ENCODE assay signal across 12 cellular contexts in the genomic region with DNA sequence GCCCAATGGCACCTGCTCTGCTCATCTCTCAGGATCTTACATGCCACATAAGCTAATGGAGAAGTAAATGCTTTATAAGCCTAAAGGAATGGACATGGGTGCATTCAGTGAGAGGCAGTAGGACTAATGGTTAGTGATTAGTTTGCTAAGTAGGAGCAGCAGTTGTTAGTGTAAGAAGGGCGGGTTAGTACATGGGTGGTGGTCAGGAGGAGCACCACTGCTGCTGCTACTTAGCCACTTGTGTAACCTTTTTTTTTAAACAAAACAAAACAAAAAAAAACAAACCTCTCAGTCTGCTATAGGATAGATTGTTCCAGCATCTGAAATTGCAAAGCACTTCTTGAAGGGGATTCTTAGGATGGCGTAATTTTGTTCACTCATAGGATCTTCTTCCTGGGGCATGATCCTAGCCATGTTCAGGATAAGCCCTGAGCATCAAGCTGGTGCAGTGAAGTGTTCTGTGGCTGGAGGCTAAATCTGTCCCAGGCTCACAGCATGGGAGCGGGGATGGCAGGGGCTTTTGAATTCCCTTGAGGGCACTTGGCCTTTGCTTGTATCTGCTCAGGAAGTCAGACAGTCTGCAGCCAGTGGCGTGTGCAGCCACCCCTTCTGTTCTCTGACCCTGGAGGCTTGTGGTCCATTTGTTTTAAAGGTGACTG.
A peak's percentile ranks its signal among the peaks of the same experiment; 100 is the strongest.
DNase-seq lines count a peak whose midpoint lies in the region; ATAC-seq and TF ChIP-seq lines count a peak whose summit lies in the region.
"Had no signal": no experiment of that assay in that cellular context is flagged by ENCODE, and none has a peak within 500 bp of the region (broad histone marks: within the 10 kb centered on the region; RNA-seq: fewer than 3 reads in every experiment).

No MANE protein-coding gene starts in this region.

- no peaks in the 10 kb centered on the region for H3K27me3 ChIP-seq in BLaER1
- H3K27me3 ChIP-seq in psoas muscle (ENCODE audit: insufficient read depth in 3 of 3, low read length in 2 of 3), result no peaks in the 10 kb centered on the region
- H3K27me3 ChIP-seq in lower lobe of right lung (ENCODE audit: low read depth), result no peaks in the 10 kb centered on the region
- H3K27me3 ChIP-seq: hepatocyte had no signal

- H3K9me3 ChIP-seq in BLaER1 (peaks cover 9% of the 10 kb centered on the region; the same call in 1 of the 2 replicates), SK-N-MC (ENCODE audit: low read depth, low read length) (no peaks in the 10 kb centered on the region), psoas muscle (no peaks in the 10 kb centered on the region), lower lobe of right lung (no peaks in the 10 kb centered on the region)

- ATAC-seq in GM18873 (IDR thresholded peaks at IDR 0.05; ENCODE audit: low FRiP score, unreplicated experiment), result peak; percentile 65
- peak; percentile 47 for ATAC-seq in HG03095 (IDR thresholded peaks at IDR 0.05; ENCODE audit: unreplicated experiment)
- no peak for ATAC-seq in psoas muscle
- no peak for ATAC-seq in lower lobe of right lung
- ATAC-seq: activated CD4-positive, CD25-positive, alpha-beta regulatory T cell treated with anti-CD3 and anti-CD28 coated beads, Interleukin-2, amount 50 U/mL, for 24 hours had no signal

- H3K4me3 ChIP-seq in BLaER1 (peak overlapping the region; percentile 28), SK-N-MC (peak overlapping the region; percentile 20; the same call in 1 of the 2 replicates), psoas muscle (no peak overlapping the region), lower lobe of right lung (no peak overlapping the region)
- H3K4me3 ChIP-seq: hepatocyte had no signal

- H3K4me2 ChIP-seq in BLaER1, result peak overlapping the region; percentile 95
- H3K4me2 ChIP-seq: hepatocyte had no signal

- H3K36me3 ChIP-seq in BLaER1 (no peaks in the 10 kb centered on the region; the same call in 1 of the 2 replicates), SK-N-MC (ENCODE audit: insufficient read depth, low read length) (no peaks in the 10 kb centered on the region), psoas muscle (ENCODE audit: insufficient read depth in 1 of 2, low read depth in 1 of 2) (no peaks in the 10 kb centered on the region), lower lobe of right lung (no peaks in the 10 kb centered on the region)

- CTCF ChIA-PET in activated naive CD4-positive, alpha-beta T cell treated with anti-CD3 and anti-CD28 coated beads for 36 hours (lab: Charles Lee), result no interaction called here

- peak overlapping the region; percentile 67 for H3K27ac ChIP-seq in BLaER1
- no peak overlapping the region for H3K27ac ChIP-seq in SK-N-MC
- no peak overlapping the region for H3K27ac ChIP-seq in psoas muscle
- no peak overlapping the region for H3K27ac ChIP-seq in lower lobe of right lung
- H3K27ac ChIP-seq: hepatocyte had no signal

- H3K27ac Mint-ChIP-seq in activated naive CD4-positive, alpha-beta T cell treated with anti-CD3 and anti-CD28 coated beads for 36 hours, result no peak overlapping the region
- H3K27ac Mint-ChIP-seq: HFFc6 had no signal

- H3K9ac ChIP-seq in BLaER1, result 0 out of 2 replicates have a peak overlapping the region, but pooled peaks have one; percentile 40
- H3K9ac ChIP-seq in SK-N-MC (ENCODE audit: insufficient read length), result no peak overlapping the region

- no peaks in the 10 kb centered on the region for H3K27me3 Mint-ChIP-seq in activated naive CD4-positive, alpha-beta T cell treated with anti-CD3 and anti-CD28 coated beads for 36 hours (ENCODE audit: low read depth)

- DNase-seq in SK-N-MC (ENCODE audit: low read depth, low spot score) (no peak), psoas muscle (no peak), 8988T (no peak), lower lobe of right lung (no peak)
- DNase-seq in activated naive CD4-positive, alpha-beta T cell treated with anti-CD3 and anti-CD28 coated beads for 36 hours, result no peak
- DNase-seq: HFFc6, right cardiac atrium had no signal

- H3K4me3 Mint-ChIP-seq in activated naive CD4-positive, alpha-beta T cell treated with anti-CD3 and anti-CD28 coated beads for 36 hours, result no peak overlapping the region
- H3K4me3 Mint-ChIP-seq: HFFc6 had no signal

- H3K4me1 ChIP-seq in BLaER1, result peaks cover 94% of the 10 kb centered on the region
- H3K4me1 ChIP-seq in psoas muscle, result no peaks in the 10 kb centered on the region
- H3K4me1 ChIP-seq in lower lobe of right lung, result peaks cover 85% of the 10 kb centered on the region

- H4K20me1 ChIP-seq in BLaER1, result peaks cover 93% of the 10 kb centered on the region

- intact Hi-C loops in activated naive CD4-positive, alpha-beta T cell treated with anti-CD3 and anti-CD28 coated beads for 36 hours (cut with micrococcal nuclease), result no loop called here
- intact Hi-C loops in psoas muscle (cut with DNase I), result no loop called here
- intact Hi-C loops in lower lobe of right lung (cut with DNase I), result no loop called here

- peaks cover 48% of the 10 kb centered on the region for H3K4me1 Mint-ChIP-seq in activated naive CD4-positive, alpha-beta T cell treated with anti-CD3 and anti-CD28 coated beads for 36 hours (ENCODE audit: low read depth)

- TF ChIP-seq CTCF in psoas muscle (IDR thresholded peaks at IDR 0.05), result no peak
- no peak for TF ChIP-seq CTCF in lower lobe of right lung (IDR thresholded peaks at IDR 0.05)

- WGBS in psoas muscle, 3 donors, result 80 to 83% (median 81%) methylated on average over 4 of the region's 4 CpGs

- no peaks in the 10 kb centered on the region for H3K36me3 Mint-ChIP-seq in activated naive CD4-positive, alpha-beta T cell treated with anti-CD3 and anti-CD28 coated beads for 36 hours (ENCODE audit: low read depth)

- no peaks in the 10 kb centered on the region for H3K9me3 Mint-ChIP-seq in activated naive CD4-positive, alpha-beta T cell treated with anti-CD3 and anti-CD28 coated beads for 36 hours
- H3K9me3 Mint-ChIP-seq: HFFc6 had no signal

Comparison
In these comparisons a context has a peak if more than half of its experiments do, and no peak if none do; other contexts are left out.
1. H3K4me3 ChIP-seq: peak in BLaER1 (single experiment) and SK-N-MC (single experiment); none in psoas muscle (single experiment) and lower lobe of right lung (single experiment).
2. ATAC-seq: peak in GM18873 (single experiment) and HG03095 (single experiment); none in psoas muscle (0 of 4) and lower lobe of right lung (0 of 2).